Comparison of ENCODE assay signal across 21 cellular contexts in genomic region chr10:73732426-73732825, GRCh38. TPM values are rescaled to one million over a fixed set of nuclear protein-coding genes. Genes with fewer than 3 reads are reported as not detected.
A peak's percentile ranks its signal among the peaks of the same experiment; 100 is the strongest.
DNase-seq lines count a peak whose midpoint lies in the region; ATAC-seq and TF ChIP-seq lines count a peak whose summit lies in the region.
"Had no signal": no experiment of that assay in that cellular context is flagged by ENCODE, and none has a peak within 500 bp of the region (broad histone marks: within the 10 kb centered on the region; RNA-seq: fewer than 3 reads in every experiment).

No MANE protein-coding gene starts in this region.

- H3K23ac ChIP-seq in mesendoderm (ENCODE audit: low read length) = no peak overlapping the region

- H3K79me2 ChIP-seq in GM23338 (replicated peaks; ENCODE audit: insufficient read depth) (peaks cover 19% of the 10 kb centered on the region), mesendoderm (ENCODE audit: control insufficient read depth, insufficient read depth, low read length) (no peaks in the 10 kb centered on the region)

- no peak overlapping the region for H2BK120ac ChIP-seq in mesendoderm (ENCODE audit: low read depth, low read length)

- H3K27me3 ChIP-seq in GM23338 (ENCODE audit: insufficient read depth) (no peaks in the 10 kb centered on the region), mesendoderm (ENCODE audit: insufficient read depth, low read length, poor library complexity) (no peaks in the 10 kb centered on the region)
- H3K27me3 ChIP-seq: body of pancreas had no signal

- H3K4me3 ChIP-seq in GM23338 (peak overlapping the region; percentile 59), mesendoderm (ENCODE audit: low read length) (no peak overlapping the region)

- no peak overlapping the region for H3K56ac ChIP-seq in mesendoderm (ENCODE audit: low read length)

- no peak overlapping the region for H4K8ac ChIP-seq in mesendoderm (ENCODE audit: low read depth, low read length)

- H3K4me2 ChIP-seq in GM23338 = peak overlapping the region; percentile 71; the same call in 1 of the 2 replicates
- no peak overlapping the region for H3K4me2 ChIP-seq in mesendoderm (ENCODE audit: low read length)

- H3K27ac ChIP-seq in GM23338 (ENCODE audit: low read depth) (no peak overlapping the region), mesendoderm (ENCODE audit: low read depth, low read length) (no peak overlapping the region)
- H3K27ac ChIP-seq: 22Rv1, epithelial cell of prostate had no signal

- no peaks in the 10 kb centered on the region for H3K27me3 Mint-ChIP-seq in T-helper 1 cell treated with Interleukin-12 subunit alpha and Interleukin-12 subunit beta and Interleukin-4 antibody, amounts not matched to agents 30 μg/mL and 1 μg/mL, for 36 hours (ENCODE audit: low read depth)
- H3K27me3 Mint-ChIP-seq in GM23338 (ENCODE audit: insufficient read depth, low read depth, poor library complexity) (peaks cover 6% of the 10 kb centered on the region), nephron (ENCODE audit: low read depth) (no peaks in the 10 kb centered on the region)
- H3K27me3 Mint-ChIP-seq in activated naive CD8-positive, alpha-beta T cell treated with anti-CD3 and anti-CD28 coated beads, Interleukin-2, amount 50 U/mL, for 24 hours = no peaks in the 10 kb centered on the region
- H3K27me3 Mint-ChIP-seq: activated CD4-positive, alpha-beta T cell treated with anti-CD3 and anti-CD28 coated beads, Interleukin-2, amount 10 ng/mL, durations not matched to agents 7 days and 5 days had no signal

- H4K5ac ChIP-seq in mesendoderm (ENCODE audit: low read length) = no peak overlapping the region

- peaks cover 7% of the 10 kb centered on the region for H3K36me3 Mint-ChIP-seq in T-helper 1 cell treated with Interleukin-12 subunit alpha and Interleukin-12 subunit beta and Interleukin-4 antibody, amounts not matched to agents 30 μg/mL and 1 μg/mL, for 36 hours (ENCODE audit: low read depth)
- H3K36me3 Mint-ChIP-seq in GM23338 (ENCODE audit: low read depth) = peaks cover 11% of the 10 kb centered on the region; the same call in 2 of the 3 replicates
- H3K36me3 Mint-ChIP-seq in activated naive CD8-positive, alpha-beta T cell treated with anti-CD3 and anti-CD28 coated beads, Interleukin-2, amount 50 U/mL, for 24 hours (ENCODE audit: low read depth) = peaks cover 13% of the 10 kb centered on the region
- peaks cover 7% of the 10 kb centered on the region for H3K36me3 Mint-ChIP-seq in nephron (ENCODE audit: low read depth)

- H3K27ac Mint-ChIP-seq in T-helper 1 cell treated with Interleukin-12 subunit alpha and Interleukin-12 subunit beta and Interleukin-4 antibody, amounts not matched to agents 30 μg/mL and 1 μg/mL, for 36 hours = peak overlapping the region; percentile 59
- H3K27ac Mint-ChIP-seq in GM23338 (no peak overlapping the region), nephron (peak overlapping the region in 1 of 3 experiments; percentile 86)
- H3K27ac Mint-ChIP-seq in activated naive CD8-positive, alpha-beta T cell treated with anti-CD3 and anti-CD28 coated beads, Interleukin-2, amount 50 U/mL, for 24 hours = no peak overlapping the region
- H3K27ac Mint-ChIP-seq: activated CD4-positive, alpha-beta T cell treated with anti-CD3 and anti-CD28 coated beads, Interleukin-2, amount 10 ng/mL, durations not matched to agents 7 days and 5 days had no signal

- H3K4me3 Mint-ChIP-seq in T-helper 1 cell treated with Interleukin-12 subunit alpha and Interleukin-12 subunit beta and Interleukin-4 antibody, amounts not matched to agents 30 μg/mL and 1 μg/mL, for 36 hours = peak overlapping the region; percentile 65
- H3K4me3 Mint-ChIP-seq in GM23338 (peak overlapping the region; percentile 56), nephron (peak overlapping the region; percentile 75 to 87 (median 83))
- peak overlapping the region; percentile 39 for H3K4me3 Mint-ChIP-seq in activated naive CD8-positive, alpha-beta T cell treated with anti-CD3 and anti-CD28 coated beads, Interleukin-2, amount 50 U/mL, for 24 hours
- H3K4me3 Mint-ChIP-seq: activated CD4-positive, alpha-beta T cell treated with anti-CD3 and anti-CD28 coated beads, Interleukin-2, amount 10 ng/mL, durations not matched to agents 7 days and 5 days had no signal

- no peak overlapping the region for H2AFZ ChIP-seq in GM23338

- H3F3A ChIP-seq in GM23338 (replicated peaks; ENCODE audit: low read depth) = peaks cover 14% of the 10 kb centered on the region; the same call in 1 of the 2 replicates

- H3K36me3 ChIP-seq in GM23338 (ENCODE audit: insufficient read depth) (peaks cover 7% of the 10 kb centered on the region; the same call in 1 of the 2 replicates), mesendoderm (ENCODE audit: control insufficient read depth, insufficient read depth, low read length) (no peaks in the 10 kb centered on the region)

- no peak overlapping the region for H3K4ac ChIP-seq in mesendoderm (ENCODE audit: low read depth, low read length)

- H3K79me1 ChIP-seq in mesendoderm (ENCODE audit: low read length) = peaks cover 2% of the 10 kb centered on the region

- H3K4me1 Mint-ChIP-seq in T-helper 1 cell treated with Interleukin-12 subunit alpha and Interleukin-12 subunit beta and Interleukin-4 antibody, amounts not matched to agents 30 μg/mL and 1 μg/mL, for 36 hours (ENCODE audit: low read depth) = peaks cover 10% of the 10 kb centered on the region
- H3K4me1 Mint-ChIP-seq in GM23338 (0 out of 3 replicates have a peak, but pooled peaks cover 3% of the 10 kb centered on the region), nephron (peaks cover 16% of the 10 kb centered on the region)
- H3K4me1 Mint-ChIP-seq in activated naive CD8-positive, alpha-beta T cell treated with anti-CD3 and anti-CD28 coated beads, Interleukin-2, amount 50 U/mL, for 24 hours = peaks cover 15% of the 10 kb centered on the region

- H2BK15ac ChIP-seq in mesendoderm (replicated peaks; ENCODE audit: low read depth) = no peak overlapping the region

- no peak for DNase-seq in T-helper 1 cell
- peak; percentile 51 for DNase-seq in GM23338 (ENCODE audit: low spot score)
- DNase-seq in activated naive CD8-positive, alpha-beta T cell treated with anti-CD3 and anti-CD28 coated beads, Interleukin-2, amount 50 U/mL, for 24 hours = no peak
- no peak for DNase-seq in mesendoderm
- DNase-seq in DMS 273 treated with DMSO at 0.1 percent for 48 hours (lab: John Stamatoyannopoulos, UW) = no peak
- DNase-seq: activated CD4-positive, alpha-beta T cell treated with anti-CD3 and anti-CD28 coated beads, Interleukin-2, amount 10 ng/mL, durations not matched to agents 7 days and 5 days; activated effector memory CD4-positive, alpha-beta T cell treated with anti-CD3 and anti-CD28 coated beads, Interleukin-2, amount 50 U/mL, for 16 hours; cortex of kidney; DMS79; GOT3; left ventricle myocardium superior; NCI-H524 treated with DMSO at 0.1 percent for 48 hours; SHP77 treated with DMSO at 0.1 percent for 48 hours; stimulated activated naive CD4-positive, alpha-beta T cell; T1000 had no signal

- H3K4me1 ChIP-seq in GM23338 (ENCODE audit: insufficient read depth) (peaks cover 12% of the 10 kb centered on the region), mesendoderm (ENCODE audit: control insufficient read depth, low read depth, low read length) (no peaks in the 10 kb centered on the region)

- no peaks in the 10 kb centered on the region for H4K20me1 ChIP-seq in GM23338 (replicated peaks; ENCODE audit: insufficient read depth)

- no peak overlapping the region for H2BK5ac ChIP-seq in mesendoderm (ENCODE audit: low read length)

- no peak overlapping the region for H3K18ac ChIP-seq in mesendoderm (ENCODE audit: low read length)

- H3K9me2 ChIP-seq in GM23338 (ENCODE audit: insufficient read depth) = no peaks in the 10 kb centered on the region

- H2AK5ac ChIP-seq in mesendoderm (ENCODE audit: low read length) = no peak overlapping the region

- WGBS in mesendoderm (ENCODE audit: extremely low coverage, insufficient coverage, low lambda C conversion rate) = no CpG with 5 or more reads among the region's 20 CpGs

- TF ChIP-seq CTCF in GM23338 (conservative IDR thresholded peaks at IDR 0.05; ENCODE audit: low read depth in 2 of 2) (peak; percentile 17 to 37; a peak in 2 of 4 replicates), nephron (IDR thresholded peaks at IDR 0.05; ENCODE audit: unreplicated experiment in 3 of 3) (no peak)

- ATAC-seq in GM23338 = peak; percentile 10
- no peak for ATAC-seq in activated naive CD8-positive, alpha-beta T cell treated with anti-CD3 and anti-CD28 coated beads, Interleukin-2, amount 50 U/mL, for 24 hours
- no peak for ATAC-seq in HG03442 (IDR thresholded peaks at IDR 0.05; ENCODE audit: unreplicated experiment)
- ATAC-seq: body of pancreas, left ventricle myocardium superior had no signal

- H3K9ac ChIP-seq in mesendoderm (ENCODE audit: low read length) = no peak overlapping the region

- H3K9me3 Mint-ChIP-seq in T-helper 1 cell treated with Interleukin-12 subunit alpha and Interleukin-12 subunit beta and Interleukin-4 antibody, amounts not matched to agents 30 μg/mL and 1 μg/mL, for 36 hours = no peaks in the 10 kb centered on the region
- H3K9me3 Mint-ChIP-seq in GM23338 (no peaks in the 10 kb centered on the region), nephron (no peaks in the 10 kb centered on the region)
- no peaks in the 10 kb centered on the region for H3K9me3 Mint-ChIP-seq in activated naive CD8-positive, alpha-beta T cell treated with anti-CD3 and anti-CD28 coated beads, Interleukin-2, amount 50 U/mL, for 24 hours
- H3K9me3 Mint-ChIP-seq: activated CD4-positive, alpha-beta T cell treated with anti-CD3 and anti-CD28 coated beads, Interleukin-2, amount 10 ng/mL, durations not matched to agents 7 days and 5 days had no signal

RNA-seq across cellular contexts. Expression of gene SEC24C, which starts 11.7 kb away (rescaled TPM):
- 64.2 and 72.9 TPM in 2 replicates for total RNA-seq in GM23338 (2014; rRNA removed; shearing (Covaris generic))
- polyA plus RNA-seq in GM23338 (2016; fragmentation: Nextera tagmentation; extraction: Ambion mirVana) = 16.9 and 17.0 TPM in 2 replicates
- polyA plus RNA-seq in mesendoderm (2013, experiment 1 of 2) = 31.2 TPM
- polyA plus RNA-seq in mesendoderm (2013, experiment 2 of 2) = 32.6 TPM

RNA-seq across cellular contexts. Expression of gene AGAP5, which starts 34.5 kb away (rescaled TPM):
- total RNA-seq in GM23338 (2014; rRNA removed; shearing (Covaris generic)) = 5.3 and 6.7 TPM in 2 replicates
- 4.3 and 5.0 TPM in 2 replicates for polyA plus RNA-seq in GM23338 (2016; fragmentation: Nextera tagmentation; extraction: Ambion mirVana)
- polyA plus RNA-seq in mesendoderm (2013, experiment 1 of 2) = 1.6 TPM
- 1.1 TPM for polyA plus RNA-seq in mesendoderm (2013, experiment 2 of 2)

RNA-seq across cellular contexts. Expression of gene CHCHD1, which starts 49.4 kb away (rescaled TPM):
- 40.6 and 41.1 TPM in 2 replicates for total RNA-seq in GM23338 (2014; rRNA removed; shearing (Covaris generic))
- polyA plus RNA-seq in GM23338 (2016; fragmentation: Nextera tagmentation; extraction: Ambion mirVana) = 187 and 196 TPM in 2 replicates
- 149 TPM for polyA plus RNA-seq in mesendoderm (2013, experiment 1 of 2)
- polyA plus RNA-seq in mesendoderm (2013, experiment 2 of 2) = 149 TPM

RNA-seq across cellular contexts. Expression of gene ZSWIM8, which starts 53.0 kb away (rescaled TPM):
- total RNA-seq in GM23338 (2014; rRNA removed; shearing (Covaris generic)) = 30.4 and 40.5 TPM in 2 replicates
- polyA plus RNA-seq in GM23338 (2016; fragmentation: Nextera tagmentation; extraction: Ambion mirVana) = 20.0 and 20.5 TPM in 2 replicates
- 20.4 TPM for polyA plus RNA-seq in mesendoderm (2013, experiment 1 of 2)
- polyA plus RNA-seq in mesendoderm (2013, experiment 2 of 2) = 22.1 TPM

Comparison
In these comparisons a context has a peak if more than half of its experiments do, and no peak if none do; other contexts are left out.
1. CTCF ChIP-seq: peak in GM23338 (2 of 2); none in nephron (0 of 3).
2. Peak in every context shown above with its lines, with median percentiles within 50 percentile points of each other: H3K4me3 Mint-ChIP-seq.